Comparison of ENCODE assay signal across 21 cellular contexts in the genomic region with DNA sequence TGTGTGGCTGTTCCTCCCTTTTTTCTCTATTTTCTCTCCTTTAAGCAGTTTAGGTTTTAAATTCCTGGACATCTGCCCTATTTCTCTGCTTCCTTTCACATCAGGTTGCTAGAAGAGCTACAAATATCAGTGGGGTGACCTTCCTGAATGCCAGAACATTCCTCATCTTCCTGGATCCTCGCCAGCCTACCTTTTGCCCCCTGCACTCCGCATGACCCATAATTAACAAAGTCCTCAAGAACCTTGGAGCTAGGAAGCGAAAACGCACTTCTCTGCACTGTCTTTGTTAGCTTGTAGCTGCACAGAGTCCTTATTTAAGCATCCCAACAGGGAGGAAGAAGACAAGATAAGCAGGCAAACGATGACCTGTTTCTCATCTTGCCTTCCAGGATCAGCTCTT. TPM values are rescaled to one million over a fixed set of nuclear protein-coding genes. Genes with fewer than 3 reads are reported as not detected.
"Had no signal": no experiment of that assay in that cellular context is flagged by ENCODE, and none has a peak within 500 bp of the region (broad histone marks: within the 10 kb centered on the region; RNA-seq: fewer than 3 reads in every experiment).

No MANE protein-coding gene starts in this region.

- H3K27ac ChIP-seq: epithelial cell of prostate, esophagus muscularis mucosa, gastrocnemius medialis, heart right ventricle, right atrium auricular region, sigmoid colon, skin epidermis, suprapubic skin, thyroid gland had no signal

- H3K4me3 ChIP-seq: esophagus muscularis mucosa, gastrocnemius medialis, heart right ventricle, mucosa of descending colon, right atrium auricular region, sigmoid colon, skin epidermis, suprapubic skin, thyroid gland had no signal

- DNase-seq: effector memory CD8-positive, alpha-beta T cell; gastrocnemius medialis; heart right ventricle; hypothalamus; kidney glomerular epithelial cell; mammary epithelial cell; mucosa of descending colon; naive thymus-derived CD8-positive, alpha-beta T cell; sigmoid colon; stimulated activated CD4-positive, alpha-beta T cell treated with anti-CD3 and anti-CD28 coated beads, Interleukin-12 subunit alpha, Interleukin-12 subunit beta, amount 100 ng/mL, for 4 hours; stimulated activated naive CD8-positive, alpha-beta T cell treated with anti-CD3 and anti-CD28 coated beads, Interleukin-15, Interleukin-2, amounts not matched to agents 100 U/mL and 50 U/mL, for 24 hours; thyroid gland had no signal

- H3K36me3 ChIP-seq: esophagus muscularis mucosa, gastrocnemius medialis, right atrium auricular region, sigmoid colon, thyroid gland had no signal

- H3K27me3 ChIP-seq: esophagus muscularis mucosa, gastrocnemius medialis, heart right ventricle, right atrium auricular region, sigmoid colon, suprapubic skin, thyroid gland had no signal

- FAIRE-seq: islet of Langerhans, urothelium cell line had no signal

- H3K9me3 Mint-ChIP-seq: effector memory CD8-positive, alpha-beta T cell; naive thymus-derived CD8-positive, alpha-beta T cell; type B pancreatic cell had no signal

- H3K27ac Mint-ChIP-seq: effector memory CD8-positive, alpha-beta T cell; type B pancreatic cell had no signal

- H3K4me3 Mint-ChIP-seq: effector memory CD8-positive, alpha-beta T cell; naive thymus-derived CD8-positive, alpha-beta T cell; type B pancreatic cell had no signal

- H3K36me3 Mint-ChIP-seq: naive thymus-derived CD8-positive, alpha-beta T cell; type B pancreatic cell had no signal

- H3K27me3 Mint-ChIP-seq: effector memory CD8-positive, alpha-beta T cell; type B pancreatic cell had no signal

- ATAC-seq: effector memory CD8-positive, alpha-beta T cell; gastrocnemius medialis; heart right ventricle; mucosa of descending colon; naive thymus-derived CD8-positive, alpha-beta T cell; stimulated activated naive CD8-positive, alpha-beta T cell treated with anti-CD3 and anti-CD28 coated beads, Interleukin-15, Interleukin-2, amounts not matched to agents 100 U/mL and 50 U/mL, for 24 hours had no signal

- H3K9me3 ChIP-seq: esophagus muscularis mucosa, gastrocnemius medialis, heart right ventricle, mucosa of descending colon, right atrium auricular region, sigmoid colon, suprapubic skin, thyroid gland had no signal

RNA-seq across cellular contexts. Expression of gene VDR, which starts 30.5 kb away (rescaled TPM):
- polyA plus RNA-seq: naive thymus-derived CD8-positive, alpha-beta T cell; neural cell had no signal
